9 cellular contexts compared by ENCODE assay signal in the genomic region with DNA sequence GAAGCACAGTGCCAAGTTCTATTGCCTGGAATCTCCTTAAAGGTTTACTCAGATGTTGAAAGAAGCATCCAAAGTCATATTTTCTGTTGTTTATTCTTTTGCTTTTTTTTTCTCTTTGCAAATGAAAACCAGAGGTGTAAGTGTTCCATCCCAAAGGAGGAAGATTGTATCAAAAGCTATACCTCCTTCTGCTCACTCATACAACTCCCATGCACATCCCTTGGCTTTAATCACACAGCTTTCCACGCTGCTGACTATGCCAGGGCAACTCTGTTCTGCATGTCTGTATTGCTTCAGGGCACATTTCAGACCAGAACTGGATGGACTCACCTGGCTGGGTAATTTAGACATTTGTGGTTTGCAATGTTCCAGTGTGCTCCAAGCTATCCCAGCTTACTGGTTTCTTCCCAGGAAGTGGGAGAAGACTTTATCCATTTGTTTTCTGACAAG.
DNase-seq lines count a peak whose midpoint lies in the region; ATAC-seq, FAIRE-seq and TF ChIP-seq lines count a peak whose summit lies in the region.
"Had no signal": no experiment of that assay in that cellular context is flagged by ENCODE, and none has a peak within 500 bp of the region (broad histone marks: within the 10 kb centered on the region; RNA-seq: fewer than 3 reads in every experiment).

No MANE protein-coding gene starts in this region.

- intact Hi-C loops in left colon (cut with DNase I, micrococcal nuclease): no loop called here

- DNase-seq in CD4-positive, CD25-positive, alpha-beta regulatory T cell: no peak
- DNase-seq in NCI-H2107 treated with DMSO at 0.1 percent for 48 hours (lab: John Stamatoyannopoulos, UW; ENCODE audit: unreplicated experiment) (peak; percentile 93), chondrocyte (ENCODE audit: low spot score) (no peak), substantia nigra (lab: John Stamatoyannopoulos, UW) (no peak), urothelium cell line (ENCODE audit: low spot score) (no peak), left colon (no peak)
- DNase-seq in stimulated activated naive B cell treated with anti-CD40 and anti-IgM and Interleukin-4, amounts not matched to agents 10 μg/mL and 1 μg/mL and 100 μg/mL, for 72 hours: no peak
- DNase-seq: activated CD8-positive, alpha-beta memory T cell treated with anti-CD3 and anti-CD28 coated beads, Interleukin-2, amount 50 U/mL, for 4 hours had no signal

- H3K9me3 ChIP-seq in CD4-positive, CD25-positive, alpha-beta regulatory T cell (ENCODE audit: control insufficient read depth in 2 of 2, low read length in 2 of 2): no peaks in the 10 kb centered on the region

- peak overlapping the region in 2 of 4 donors; percentile 59 to 81 for H3K4me3 Mint-ChIP-seq in CD4-positive, CD25-positive, alpha-beta regulatory T cell
- H3K4me3 Mint-ChIP-seq in chondrocyte (ENCODE audit: unreplicated experiment) (no peak overlapping the region), nephron (no peak overlapping the region)
- H3K4me3 Mint-ChIP-seq in stimulated activated naive B cell treated with anti-CD40 and anti-IgM and Interleukin-4, amounts not matched to agents 10 μg/mL and 1 μg/mL and 100 μg/mL, for 72 hours: no peak overlapping the region

- no peaks in the 10 kb centered on the region for H3K36me3 Mint-ChIP-seq in CD4-positive, CD25-positive, alpha-beta regulatory T cell
- no peaks in the 10 kb centered on the region for H3K36me3 Mint-ChIP-seq in chondrocyte (ENCODE audit: low read depth)
- H3K36me3 Mint-ChIP-seq in nephron (ENCODE audit: low read depth): no peaks in the 10 kb centered on the region
- no peaks in the 10 kb centered on the region for H3K36me3 Mint-ChIP-seq in stimulated activated naive B cell treated with anti-CD40 and anti-IgM and Interleukin-4, amounts not matched to agents 10 μg/mL and 1 μg/mL and 100 μg/mL, for 72 hours

- H3K27me3 ChIP-seq in CD4-positive, CD25-positive, alpha-beta regulatory T cell (ENCODE audit: control insufficient read depth, insufficient read depth, low read length): no peaks in the 10 kb centered on the region

- no peaks in the 10 kb centered on the region for H3K27me3 Mint-ChIP-seq in CD4-positive, CD25-positive, alpha-beta regulatory T cell
- H3K27me3 Mint-ChIP-seq in chondrocyte (ENCODE audit: low read depth) (no peaks in the 10 kb centered on the region), nephron (ENCODE audit: low read depth) (no peaks in the 10 kb centered on the region)
- no peaks in the 10 kb centered on the region for H3K27me3 Mint-ChIP-seq in stimulated activated naive B cell treated with anti-CD40 and anti-IgM and Interleukin-4, amounts not matched to agents 10 μg/mL and 1 μg/mL and 100 μg/mL, for 72 hours

- peak overlapping the region; percentile 77 for H3K4me3 ChIP-seq in CD4-positive, CD25-positive, alpha-beta regulatory T cell (ENCODE audit: low read depth, low read length)

- no peak overlapping the region for H3K27ac ChIP-seq in CD4-positive, CD25-positive, alpha-beta regulatory T cell (ENCODE audit: insufficient read depth, low read length, poor library complexity, severe bottlenecking)
- H3K27ac ChIP-seq in substantia nigra (ENCODE audit: low read depth, low read length, poor library complexity, severe bottlenecking): no peak overlapping the region

- peak overlapping the region in 2 of 3 donors; percentile 50 to 87 for H3K27ac Mint-ChIP-seq in CD4-positive, CD25-positive, alpha-beta regulatory T cell
- peak overlapping the region; percentile 75 for H3K27ac Mint-ChIP-seq in chondrocyte (ENCODE audit: unreplicated experiment)
- peak overlapping the region; percentile 91 to 97 (median 95) for H3K27ac Mint-ChIP-seq in nephron
- no peak overlapping the region for H3K27ac Mint-ChIP-seq in stimulated activated naive B cell treated with anti-CD40 and anti-IgM and Interleukin-4, amounts not matched to agents 10 μg/mL and 1 μg/mL and 100 μg/mL, for 72 hours

- H3K9me3 Mint-ChIP-seq in CD4-positive, CD25-positive, alpha-beta regulatory T cell: no peaks in the 10 kb centered on the region
- no peaks in the 10 kb centered on the region for H3K9me3 Mint-ChIP-seq in chondrocyte (ENCODE audit: low read depth)
- no peaks in the 10 kb centered on the region for H3K9me3 Mint-ChIP-seq in nephron
- no peaks in the 10 kb centered on the region for H3K9me3 Mint-ChIP-seq in stimulated activated naive B cell treated with anti-CD40 and anti-IgM and Interleukin-4, amounts not matched to agents 10 μg/mL and 1 μg/mL and 100 μg/mL, for 72 hours

- FAIRE-seq in urothelium cell line (lab: Jason Lieb, UNC): no peak

- ATAC-seq in CD4-positive, CD25-positive, alpha-beta regulatory T cell (ENCODE audit: low read depth in 2 of 2): no peak
- no peak for ATAC-seq in stimulated activated naive B cell treated with anti-CD40 and anti-IgM and Interleukin-4, amounts not matched to agents 10 μg/mL and 1 μg/mL and 100 μg/mL, for 72 hours (replicated peaks)
- no peak for ATAC-seq in left colon

- H3K36me3 ChIP-seq in CD4-positive, CD25-positive, alpha-beta regulatory T cell (ENCODE audit: control insufficient read depth, insufficient read depth, low read length): no peaks in the 10 kb centered on the region

- peaks cover 31 to 75% (median 54%) of the 10 kb centered on the region in 4 donors for H3K4me1 Mint-ChIP-seq in CD4-positive, CD25-positive, alpha-beta regulatory T cell
- H3K4me1 Mint-ChIP-seq in chondrocyte (ENCODE audit: low read depth) (peaks cover 74% of the 10 kb centered on the region), nephron (peaks cover 68% of the 10 kb centered on the region)
- peaks cover 21 to 38% of the 10 kb centered on the region in 2 donors for H3K4me1 Mint-ChIP-seq in stimulated activated naive B cell treated with anti-CD40 and anti-IgM and Interleukin-4, amounts not matched to agents 10 μg/mL and 1 μg/mL and 100 μg/mL, for 72 hours

- H3K4me1 ChIP-seq in CD4-positive, CD25-positive, alpha-beta regulatory T cell (ENCODE audit: control insufficient read depth, insufficient read depth, low read length, poor library complexity, severe bottlenecking): peaks cover 21% of the 10 kb centered on the region

- no peak for TF ChIP-seq CTCF in chondrocyte (IDR thresholded peaks at IDR 0.05)
- no peak for TF ChIP-seq CTCF in nephron (IDR thresholded peaks at IDR 0.05; ENCODE audit: unreplicated experiment in 3 of 3)
